19 cellular contexts compared by ENCODE assay signal in the genomic region with DNA sequence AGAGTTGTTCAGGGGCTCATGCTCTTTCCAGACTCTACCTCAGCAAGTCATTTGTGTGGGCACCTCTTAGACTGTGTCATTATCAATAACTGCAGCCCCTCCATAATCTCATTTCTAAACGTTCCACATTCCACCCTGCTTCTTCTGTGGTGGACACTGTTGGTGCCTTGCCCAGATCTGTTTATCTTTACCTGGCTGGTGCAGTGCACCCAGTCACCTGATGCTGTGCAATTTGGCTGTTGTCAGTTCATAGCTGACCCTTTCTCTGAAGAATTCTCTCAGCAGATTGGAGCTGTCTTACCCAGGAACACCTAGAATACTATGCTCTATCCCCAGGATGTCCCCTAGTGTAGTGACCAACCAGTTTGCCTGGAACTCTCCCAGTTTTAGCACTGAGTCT.
"Had no signal": no experiment of that assay in that cellular context is flagged by ENCODE, and none has a peak within 500 bp of the region (broad histone marks: within the 10 kb centered on the region; RNA-seq: fewer than 3 reads in every experiment).

No MANE protein-coding gene starts in this region.

- H3K9me3 Mint-ChIP-seq: endodermal cell; naive thymus-derived CD4-positive, alpha-beta T cell; nephron progenitor cell had no signal

- FAIRE-seq: endothelial cell of umbilical vein had no signal

- ATAC-seq: heart left ventricle; left colon; naive thymus-derived CD4-positive, alpha-beta T cell; psoas muscle had no signal

- H3K27ac Mint-ChIP-seq: endodermal cell, nephron progenitor cell had no signal

- H3K27ac ChIP-seq: colonic mucosa, heart left ventricle, psoas muscle, sigmoid colon, skin epidermis, suprapubic skin, tibial artery had no signal

- DNase-seq: colonic mucosa; effector CD4-positive, alpha-beta T cell; endodermal cell; foreskin melanocyte; heart left ventricle; hippocampal formation; left colon; mammary epithelial cell; naive thymus-derived CD4-positive, alpha-beta T cell; nephron progenitor cell; psoas muscle; sigmoid colon; stimulated activated CD4-positive, alpha-beta T cell treated with anti-CD3 and anti-CD28 coated beads, Interleukin-2, amount 100 ng/mL, for 24 hours; stimulated activated CD4-positive, alpha-beta T cell treated with anti-CD3 and anti-CD28 coated beads, Interleukin-4, amount 100 ng/mL, for 4 hours; stimulated activated naive CD4-positive, alpha-beta T cell; tibial artery had no signal

- H3K4me3 ChIP-seq: colonic mucosa, heart left ventricle, psoas muscle, sigmoid colon, skin epidermis, suprapubic skin, tibial artery had no signal

- H3K4me3 Mint-ChIP-seq: endodermal cell, nephron progenitor cell had no signal

- H3K36me3 ChIP-seq: colonic mucosa had no signal

- H3K4me1 Mint-ChIP-seq: endodermal cell, nephron progenitor cell had no signal

- H3K27me3 Mint-ChIP-seq: naive thymus-derived CD4-positive, alpha-beta T cell had no signal

- H3K27me3 ChIP-seq: colonic mucosa, heart left ventricle, sigmoid colon, suprapubic skin, tibial artery had no signal

- H3K4me1 ChIP-seq: colonic mucosa, psoas muscle, sigmoid colon, suprapubic skin, tibial artery had no signal

- H3K9me3 ChIP-seq: colonic mucosa, heart left ventricle, psoas muscle, sigmoid colon, suprapubic skin, tibial artery had no signal
